8 cellular contexts compared by ENCODE assay signal in genomic region chr15:50686468-50687301, GRCh38. TPM values are rescaled to one million over a fixed set of nuclear protein-coding genes. Genes with fewer than 3 reads are reported as not detected.
DNase-seq lines count a peak whose midpoint lies in the region; ATAC-seq and TF ChIP-seq lines count a peak whose summit lies in the region.

TSS of gene TRPM7 (minus strand) at chr15:50686797. CDS start at chr15:50686533, 264 bp downstream.

- peak; percentile 79 for ATAC-seq in GM19328 (IDR thresholded peaks at IDR 0.05; ENCODE audit: unreplicated experiment)
- peak; percentile 75 for ATAC-seq in HG03469 (IDR thresholded peaks at IDR 0.05; ENCODE audit: unreplicated experiment)
- peak; percentile 78 to 87 (median 86) for ATAC-seq in right lobe of liver

- DNase-seq in NCI-H774 (lab: John Stamatoyannopoulos, UW) = peak; percentile 89
- peak; percentile 89 to 90 for DNase-seq in activated CD4-positive, alpha-beta T cell treated with anti-CD3 and anti-CD28 coated beads, Interleukin-2, amount 50 U/mL, for 48 hours
- DNase-seq in dermis microvascular lymphatic vessel endothelial cell (ENCODE audit: low read depth in 2 of 2) = peak; percentile 62 to 88
- DNase-seq in right lobe of liver = peak; percentile 92 to 93 (median 92)
- peak; percentile 88 to 90 for DNase-seq in stimulated activated CD4-positive, alpha-beta T cell treated with anti-CD3 and anti-CD28 coated beads, Interleukin-4, amount 100 ng/mL, for 4 hours

- peak within 1 kb of the TSS; percentile 85 to 98 (median 93) for H3K4me3 ChIP-seq in BLaER1 treated with 17β-estradiol and CSF1 and Interleukin-3, amounts not matched to agents 10 nM and 100 nM
- H3K4me3 ChIP-seq in right lobe of liver = peak within 1 kb of the TSS; percentile 91 to 97 (median 93)

- peaks cover 21 to 36% (median 34%) of the 10 kb centered on the region in 11 experiments; a peak in 21 of 22 replicates for H3K36me3 ChIP-seq in BLaER1 treated with 17β-estradiol and CSF1 and Interleukin-3, amounts not matched to agents 10 nM and 100 nM
- H3K36me3 ChIP-seq in right lobe of liver = peaks cover 0 to 9% (median 0%) of the 10 kb centered on the region in 4 donors

- H3K27ac ChIP-seq in BLaER1 treated with 17β-estradiol and CSF1 and Interleukin-3, amounts not matched to agents 10 nM and 100 nM = peak within 1 kb of the TSS; percentile 87 to 98 (median 95)
- peak within 1 kb of the TSS; percentile 94 to 99 (median 96) for H3K27ac ChIP-seq in right lobe of liver

- no peaks in the 10 kb centered on the region for H3K9me3 ChIP-seq in BLaER1 treated with 17β-estradiol and CSF1 and Interleukin-3, amounts not matched to agents 10 nM and 100 nM (replicated peaks in 1 of 11)
- no peaks in the 10 kb centered on the region for H3K9me3 ChIP-seq in right lobe of liver

- WGBS in right lobe of liver (ENCODE audit: insufficient coverage, low coverage, low lambda C conversion rate, missing lambda C conversion rate) = 0% methylated on average over 40 of the region's 80 CpGs

- H3K9ac ChIP-seq in BLaER1 treated with 17β-estradiol and CSF1 and Interleukin-3, amounts not matched to agents 10 nM and 100 nM = peak within 1 kb of the TSS; percentile 91 to 98 (median 95)

- TF ChIP-seq CTCF in right lobe of liver (IDR thresholded peaks at IDR 0.05) = no peak

- intact Hi-C loops in right lobe of liver (cut with DNase I) = loop anchor here in 1 of 2 donors (10.0 kb wide), 1 partner anchor 78 kb away; the partner anchor contains the start of gene SPPL2A

- H3K4me2 ChIP-seq in BLaER1 treated with 17β-estradiol and CSF1 and Interleukin-3, amounts not matched to agents 10 nM and 100 nM = peak within 1 kb of the TSS; percentile 87 to 97 (median 92)

- TF ChIP-seq POLR2A in right lobe of liver (IDR thresholded peaks at IDR 0.05) = peak; percentile 88

- H3K27me3 ChIP-seq in BLaER1 treated with 17β-estradiol and CSF1 and Interleukin-3, amounts not matched to agents 10 nM and 100 nM = no peaks in the 10 kb centered on the region
- H3K27me3 ChIP-seq in right lobe of liver = no peaks in the 10 kb centered on the region

- peaks cover 33 to 56% (median 43%) of the 10 kb centered on the region in 10 experiments for H3K4me1 ChIP-seq in BLaER1 treated with 17β-estradiol and CSF1 and Interleukin-3, amounts not matched to agents 10 nM and 100 nM
- peaks cover 0 to 44% (median 10%) of the 10 kb centered on the region in 4 donors for H3K4me1 ChIP-seq in right lobe of liver

- H4K20me1 ChIP-seq in BLaER1 treated with 17β-estradiol and CSF1 and Interleukin-3, amounts not matched to agents 10 nM and 100 nM = peaks cover 42 to 46% (median 44%) of the 10 kb centered on the region in 11 experiments; a peak in 21 of 22 replicates

RNA-seq across cellular contexts. Expression of gene TRPM7, which starts in this region (rescaled TPM):
- total RNA-seq in dermis microvascular lymphatic vessel endothelial cell (19.0 and 21.5 TPM in 2 replicates), right lobe of liver (10 to 100 TPM; 20.9 to 31.9 (median 24.7) TPM)

Comparison
In these comparisons a context has a peak if more than half of its experiments do, and no peak if none do; other contexts are left out.
1. Peak in every context shown above with its lines: DNase-seq, ATAC-seq, H3K4me3 ChIP-seq and H3K27ac ChIP-seq.